ENCODE assay signal across 8 cellular contexts in genomic region chr14:102509744-102510615, GRCh38. TPM values are rescaled to one million over a fixed set of nuclear protein-coding genes. Genes with fewer than 3 reads are reported as not detected.
DNase-seq lines count a peak whose midpoint lies in the region; ATAC-seq and TF ChIP-seq lines count a peak whose summit lies in the region.

A gene with protein sequence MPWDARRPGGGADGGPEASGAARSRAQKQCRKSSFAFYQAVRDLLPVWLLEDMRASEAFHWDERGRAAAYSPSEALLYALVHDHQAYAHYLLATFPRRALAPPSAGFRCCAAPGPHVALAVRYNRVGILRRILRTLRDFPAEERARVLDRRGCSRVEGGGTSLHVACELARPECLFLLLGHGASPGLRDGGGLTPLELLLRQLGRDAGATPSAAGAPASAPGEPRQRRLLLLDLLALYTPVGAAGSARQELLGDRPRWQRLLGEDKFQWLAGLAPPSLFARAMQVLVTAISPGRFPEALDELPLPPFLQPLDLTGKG (minus strand): TSS chr14:102509776. CDS start chr14:102507889, 1,887 bp downstream.

- H3K9me3 Mint-ChIP-seq in HFFc6, result no peaks in the 10 kb centered on the region
- no peaks in the 10 kb centered on the region for H3K9me3 Mint-ChIP-seq in activated naive CD8-positive, alpha-beta T cell treated with anti-CD3 and anti-CD28 coated beads, Interleukin-2, amount 10 ng/mL, durations not matched to agents 7 days and 5 days
- H3K9me3 Mint-ChIP-seq in osteocyte (ENCODE audit: unreplicated experiment), result no peaks in the 10 kb centered on the region

- H3K9me2 ChIP-seq in SU-DHL-6 (replicated peaks; ENCODE audit: insufficient read depth, low read length), result no peaks in the 10 kb centered on the region

- H3F3A ChIP-seq in SU-DHL-6 (ENCODE audit: insufficient read depth), result no peaks in the 10 kb centered on the region

- peak within 1 kb of the TSS; percentile 85 for H3K4me3 Mint-ChIP-seq in HFFc6
- H3K4me3 Mint-ChIP-seq in activated naive CD8-positive, alpha-beta T cell treated with anti-CD3 and anti-CD28 coated beads, Interleukin-2, amount 10 ng/mL, durations not matched to agents 7 days and 5 days, result peak within 1 kb of the TSS; percentile 81
- H3K4me3 Mint-ChIP-seq in osteocyte (ENCODE audit: unreplicated experiment), result peak within 1 kb of the TSS; percentile 73

- intact Hi-C loops in head of caudate nucleus (cut with DNase I), result loop anchor here (10.0 kb wide), 2 partner anchors 145 to 195 kb away; partner anchors contain the start of genes CINP, TECPR2 and ZNF839
- intact Hi-C loops in testis (cut with DNase I; ENCODE audit: low total_unique reads), result no loop called here

- H3K27me3 ChIP-seq in SU-DHL-6 (ENCODE audit: low read length) (no peaks in the 10 kb centered on the region), testis (no peaks in the 10 kb centered on the region)

- TF ChIP-seq POLR2A in testis (IDR thresholded peaks at IDR 0.05), result no peak

- peak; percentile 6; the same call in 1 of the 2 replicates for TF ChIP-seq CTCF in HFFc6 (IDR thresholded peaks at IDR 0.05)
- no peak for TF ChIP-seq CTCF in SU-DHL-6 (IDR thresholded peaks at IDR 0.05; ENCODE audit: insufficient read depth, low read length, poor library complexity, severe bottlenecking)
- no peak for TF ChIP-seq CTCF in osteocyte (IDR thresholded peaks at IDR 0.05)
- no peak for TF ChIP-seq CTCF in testis (IDR thresholded peaks at IDR 0.05)

- H3K27me3 Mint-ChIP-seq in HFFc6 (ENCODE audit: insufficient read depth) (peaks cover 4% of the 10 kb centered on the region), osteocyte (ENCODE audit: unreplicated experiment) (no peaks in the 10 kb centered on the region)
- no peaks in the 10 kb centered on the region for H3K27me3 Mint-ChIP-seq in activated naive CD8-positive, alpha-beta T cell treated with anti-CD3 and anti-CD28 coated beads, Interleukin-2, amount 10 ng/mL, durations not matched to agents 7 days and 5 days

- POLR2A ChIA-PET in activated naive CD8-positive, alpha-beta T cell treated with anti-CD3 and anti-CD28 coated beads, Interleukin-2, amount 10 ng/mL, durations not matched to agents 7 days and 5 days (lab: Charles Lee), result interaction anchor here (0.9 to 1.2 kb wide), 4 partner anchors 10 to 193 kb away, joined by 3 to 7 read pairs (median 4); partner anchors contain the start of genes CINP and TECPR2

- H3K4me1 Mint-ChIP-seq in HFFc6 (ENCODE audit: low read depth), result no peaks in the 10 kb centered on the region
- peaks cover 6% of the 10 kb centered on the region for H3K4me1 Mint-ChIP-seq in activated naive CD8-positive, alpha-beta T cell treated with anti-CD3 and anti-CD28 coated beads, Interleukin-2, amount 10 ng/mL, durations not matched to agents 7 days and 5 days
- H3K4me1 Mint-ChIP-seq in osteocyte (ENCODE audit: unreplicated experiment), result peaks cover 7% of the 10 kb centered on the region

- H3K4me1 ChIP-seq in testis, result peaks cover 8% of the 10 kb centered on the region

- H2AFZ ChIP-seq in SU-DHL-6 (ENCODE audit: low read depth, low read length, severe bottlenecking), result peak within 1 kb of the TSS; percentile 76

- H3K36me3 ChIP-seq in SU-DHL-6 (ENCODE audit: low read length), result no peaks in the 10 kb centered on the region
- no peaks in the 10 kb centered on the region for H3K36me3 ChIP-seq in testis (ENCODE audit: low read depth, missing control alignments)

- H3K27ac ChIP-seq in SU-DHL-6 (ENCODE audit: low read depth, low read length) (no peak within 1 kb of the TSS), testis (peak within 1 kb of the TSS; percentile 80 to 89)

- H4K20me1 ChIP-seq in SU-DHL-6 (ENCODE audit: low read depth, low read length), result no peaks in the 10 kb centered on the region

- DNase-seq in GF-D8 (lab: John Stamatoyannopoulos, UW) (peak; percentile 27), HFFc6 (peak; percentile 90), NCI-H1048 (lab: John Stamatoyannopoulos, UW) (peak; percentile 87), head of caudate nucleus (peak; percentile 71 to 95 (median 88)), osteocyte (ENCODE audit: extremely low spot score, unreplicated experiment) (peak; percentile 98), testis (peak; percentile 95)
- DNase-seq in activated naive CD8-positive, alpha-beta T cell treated with anti-CD3 and anti-CD28 coated beads, Interleukin-2, amount 10 ng/mL, durations not matched to agents 7 days and 5 days, result peak; percentile 92

- H3K4me2 ChIP-seq in SU-DHL-6 (ENCODE audit: low read depth, low read length, poor library complexity, severe bottlenecking), result peak within 1 kb of the TSS; percentile 51

- H3K9me3 ChIP-seq in SU-DHL-6 (ENCODE audit: insufficient read depth, low read length), result no peaks in the 10 kb centered on the region
- H3K9me3 ChIP-seq in testis, result no peaks in the 10 kb centered on the region

- peak within 1 kb of the TSS; percentile 71 for H3K27ac Mint-ChIP-seq in HFFc6
- peak within 1 kb of the TSS; percentile 82 for H3K27ac Mint-ChIP-seq in activated naive CD8-positive, alpha-beta T cell treated with anti-CD3 and anti-CD28 coated beads, Interleukin-2, amount 10 ng/mL, durations not matched to agents 7 days and 5 days
- peak within 1 kb of the TSS; percentile 54 for H3K27ac Mint-ChIP-seq in osteocyte (ENCODE audit: unreplicated experiment)

- WGBS in testis, 2 donors, result 1 to 4% methylated on average over 24 to 73 of the region's 91 CpGs

- peak; percentile 84 for ATAC-seq in activated naive CD8-positive, alpha-beta T cell treated with anti-CD3 and anti-CD28 coated beads, Interleukin-2, amount 10 ng/mL, durations not matched to agents 7 days and 5 days (ENCODE audit: low read depth)

- peak within 1 kb of the TSS; percentile 43 for H3K9ac ChIP-seq in SU-DHL-6 (ENCODE audit: low read length)

- peaks cover 5% of the 10 kb centered on the region; the same call in 1 of the 2 replicates for H3K36me3 Mint-ChIP-seq in HFFc6 (ENCODE audit: low read depth)
- H3K36me3 Mint-ChIP-seq in activated naive CD8-positive, alpha-beta T cell treated with anti-CD3 and anti-CD28 coated beads, Interleukin-2, amount 10 ng/mL, durations not matched to agents 7 days and 5 days, result peaks cover 4% of the 10 kb centered on the region
- H3K36me3 Mint-ChIP-seq in osteocyte (ENCODE audit: unreplicated experiment), result peaks cover 2% of the 10 kb centered on the region

- H3K4me3 ChIP-seq in SU-DHL-6 (ENCODE audit: insufficient read depth, low read length, poor library complexity, severe bottlenecking) (peak within 1 kb of the TSS; percentile 48), testis (peak within 1 kb of the TSS; percentile 63 to 64)

- H3K79me2 ChIP-seq in SU-DHL-6 (ENCODE audit: insufficient read depth, low read length), result no peaks in the 10 kb centered on the region

RNA-seq across cellular contexts. Expression of the gene that starts here (rescaled TPM):
- total RNA-seq in HFFc6 (2021; fragmentation: NEBNext Ultra II Directional; extraction: Animal tissue kit (Norgen Biotek cat#: 25700)), result 10 to 100 TPM; 13.4 to 18.0 (median 15.6) TPM
- 1 to 10 TPM; 8.8 to 9.4 TPM for total RNA-seq in activated naive CD8-positive, alpha-beta T cell treated with anti-CD3 and anti-CD28 coated beads, Interleukin-2, amount 10 ng/mL, durations not matched to agents 7 days and 5 days
- total RNA-seq in osteocyte (12.6 and 13.6 TPM in 2 replicates), testis (100 to 1,000 TPM in 1 of 2 donors, 10 to 100 TPM in 1; 88.7 to 153 TPM)
- 21.0 TPM for polyA plus RNA-seq in testis (ENCODE audit: insufficient read depth, low read depth, low replicate concordance)

Comparison
In these comparisons a context has a peak if more than half of its experiments do, and no peak if none do; other contexts are left out.
1. DNase-seq: peak in every context shown above with its lines; median percentile 98 in osteocyte; 95 in testis; 92 in activated naive CD8-positive, alpha-beta T cell treated with anti-CD3 and anti-CD28 coated beads, Interleukin-2, amount 10 ng/mL, durations not matched to agents 7 days and 5 days; 90 in HFFc6; 88 in head of caudate nucleus; 87 in NCI-H1048; 27 in GF-D8.